In genomic region chr20:15214051-15214450, GRCh38 we compare ENCODE assay signal across 22 cellular contexts.
"Had no signal": no experiment of that assay in that cellular context is flagged by ENCODE, and none has a peak within 500 bp of the region (broad histone marks: within the 10 kb centered on the region; RNA-seq: fewer than 3 reads in every experiment).

No MANE protein-coding gene starts in this region.

- DNase-seq: activated B cell treated with CpG ODN at 0.5 μM for 24 hours; activated CD4-positive, alpha-beta memory T cell treated with anti-CD3 and anti-CD28 coated beads for 36 hours; activated CD4-positive, alpha-beta T cell treated with anti-CD3 and anti-CD28 coated beads for 4 hours; activated CD4-positive, alpha-beta T cell treated with anti-CD3 and anti-CD28 coated beads, Interleukin-2, amount 10 ng/mL, durations not matched to agents 24 days and 14 days; activated CD4-positive, alpha-beta T cell treated with anti-CD3 and anti-CD28 coated beads, Interleukin-2, amount 50 U/mL, for 1 hour; activated CD4-positive, alpha-beta T cell treated with anti-CD3 and anti-CD28 coated beads, Interleukin-2, amount 50 U/mL, for 4 hours; activated CD4-positive, CD25-positive, alpha-beta regulatory T cell treated with anti-CD3 and anti-CD28 coated beads, Interleukin-2, amount 50 U/mL, for 72 hours; activated CD8-positive, alpha-beta memory T cell treated with anti-CD3 and anti-CD28 coated beads, Interleukin-2, amount 50 U/mL, for 48 hours; activated CD8-positive, alpha-beta T cell treated with anti-CD3 and anti-CD28 coated beads for 36 hours; activated effector memory CD4-positive, alpha-beta T cell treated with Interleukin-2 at 50 U/mL for 16 hours; activated gamma-delta T cell; activated naive CD4-positive, alpha-beta T cell treated with anti-CD3 and anti-CD28 coated beads, Interleukin-2, amount 10 ng/mL, durations not matched to agents 7 days and 5 days; activated naive CD4-positive, alpha-beta T cell treated with Interleukin-2 at 50 U/mL for 16 hours; activated naive CD8-positive, alpha-beta T cell treated with anti-CD3 and anti-CD28 coated beads, Interleukin-2, amount 10 ng/mL, durations not matched to agents 7 days and 5 days; activated naive CD8-positive, alpha-beta T cell treated with anti-CD3 and anti-CD28 coated beads, Interleukin-2, amount 50 U/mL, for 24 hours; activated T-cell treated with anti-CD3 and anti-CD28 coated beads, Interleukin-2, amount 50 U/mL, for 24 hours; activated T-cell treated with anti-CD3 and anti-CD28 coated beads, Interleukin-2, amount 50 U/mL, for 48 hours; amygdala; anterior cingulate cortex; T-helper 1 cell; T-helper 2 cell; T-helper 9 cell had no signal

- ATAC-seq: activated CD8-positive, alpha-beta T cell treated with anti-CD3 and anti-CD28 coated beads for 36 hours; activated naive CD8-positive, alpha-beta T cell treated with anti-CD3 and anti-CD28 coated beads, Interleukin-2, amount 50 U/mL, for 24 hours had no signal
